Comparison of ENCODE assay signal across 1 cellular context in the genomic region with DNA sequence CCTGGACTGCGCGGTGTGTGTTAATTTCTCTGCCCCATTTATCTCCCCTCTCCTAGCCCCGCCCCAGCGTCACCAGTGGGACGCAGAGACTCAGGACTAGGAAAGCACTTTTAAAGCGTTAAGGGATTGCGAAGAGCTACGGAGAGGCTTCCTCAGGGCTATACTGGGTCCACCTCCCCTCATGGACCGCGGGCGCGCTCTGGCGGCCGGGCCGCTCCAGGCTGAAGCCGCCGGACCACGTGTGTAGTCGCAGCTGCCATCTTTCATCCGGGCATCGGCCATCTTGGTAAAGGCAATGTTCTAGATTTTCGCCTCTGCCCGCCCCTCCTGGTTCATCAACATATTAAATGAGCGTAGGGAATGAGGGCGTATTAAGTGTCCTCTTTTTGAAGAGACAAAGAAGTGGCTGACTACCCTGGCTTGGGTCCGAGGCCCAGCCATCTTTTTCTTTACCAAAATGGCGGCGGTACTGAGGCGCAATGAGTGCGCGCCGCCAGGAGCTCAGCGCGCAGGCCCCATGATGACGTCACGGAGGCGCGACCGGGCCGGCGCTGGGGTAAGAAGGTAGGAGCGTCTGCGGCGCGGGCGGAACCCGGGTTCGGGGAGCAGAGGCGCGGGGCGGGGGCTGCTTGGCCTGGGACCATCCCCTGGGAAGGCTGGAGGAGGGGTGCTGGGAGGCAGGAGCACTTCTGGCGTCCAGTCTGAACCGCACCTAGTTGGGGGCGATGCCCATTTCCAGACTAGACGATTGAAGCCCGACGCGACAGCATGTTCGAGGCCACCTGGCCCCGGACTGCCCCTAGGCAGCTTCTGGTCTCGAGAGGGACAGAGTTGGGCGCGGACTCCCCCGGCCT.
A peak's percentile ranks its signal among the peaks of the same experiment; 100 is the strongest.
TF ChIP-seq lines count a peak whose summit lies in the region.

CCDC124 (plus strand) TSS at position 531 of the 854 bp plus-strand sequence. CDS start 3,406 bp downstream, outside the sequence.

TF ChIP-seq in K562, 482 proteins besides CTCF, POLR2A, EP300 and RAD21 (continued from another document):
- peak; percentile 77 for TF ChIP-seq ZHX1 (conservative IDR thresholded peaks at IDR 0.05; ENCODE audit: low read length)
- no peak for TF ChIP-seq XRCC4 (IDR thresholded peaks at IDR 0.05; ENCODE audit: extremely low read depth, insufficient read depth, insufficient read length)
- TF ChIP-seq BMI1 (IDR thresholded peaks at IDR 0.05; ENCODE audit: low read length) = no peak
- no peak; the same call in 1 of the 2 replicates for TF ChIP-seq TFE3 (CRISPR knock-in tag; IDR thresholded peaks at IDR 0.05)
- no peak for TF ChIP-seq ZNF280A (IDR thresholded peaks at IDR 0.05; ENCODE audit: low read depth, partially characterized antibody)
- peak; percentile 99 for TF ChIP-seq ZNF766 (CRISPR knock-in tag; conservative IDR thresholded peaks at IDR 0.05)
- TF ChIP-seq CREB5 (CRISPR knock-in tag; IDR thresholded peaks at IDR 0.05) = no peak
- TF ChIP-seq ZKSCAN3 (CRISPR knock-in tag; IDR thresholded peaks at IDR 0.05) = no peak
- peak; percentile 88; the same call in 1 of the 2 replicates for TF ChIP-seq RB1 (IDR thresholded peaks at IDR 0.05; ENCODE audit: low read depth)
- peak; percentile 99 for TF ChIP-seq MTA1 (IDR thresholded peaks at IDR 0.05; ENCODE audit: borderline replicate concordance)
- TF ChIP-seq CBFB (CRISPR knock-in tag; IDR thresholded peaks at IDR 0.05) = 0 out of 2 replicates have a peak, but pooled peaks have one; percentile 22
- TF ChIP-seq, protein P1, sequence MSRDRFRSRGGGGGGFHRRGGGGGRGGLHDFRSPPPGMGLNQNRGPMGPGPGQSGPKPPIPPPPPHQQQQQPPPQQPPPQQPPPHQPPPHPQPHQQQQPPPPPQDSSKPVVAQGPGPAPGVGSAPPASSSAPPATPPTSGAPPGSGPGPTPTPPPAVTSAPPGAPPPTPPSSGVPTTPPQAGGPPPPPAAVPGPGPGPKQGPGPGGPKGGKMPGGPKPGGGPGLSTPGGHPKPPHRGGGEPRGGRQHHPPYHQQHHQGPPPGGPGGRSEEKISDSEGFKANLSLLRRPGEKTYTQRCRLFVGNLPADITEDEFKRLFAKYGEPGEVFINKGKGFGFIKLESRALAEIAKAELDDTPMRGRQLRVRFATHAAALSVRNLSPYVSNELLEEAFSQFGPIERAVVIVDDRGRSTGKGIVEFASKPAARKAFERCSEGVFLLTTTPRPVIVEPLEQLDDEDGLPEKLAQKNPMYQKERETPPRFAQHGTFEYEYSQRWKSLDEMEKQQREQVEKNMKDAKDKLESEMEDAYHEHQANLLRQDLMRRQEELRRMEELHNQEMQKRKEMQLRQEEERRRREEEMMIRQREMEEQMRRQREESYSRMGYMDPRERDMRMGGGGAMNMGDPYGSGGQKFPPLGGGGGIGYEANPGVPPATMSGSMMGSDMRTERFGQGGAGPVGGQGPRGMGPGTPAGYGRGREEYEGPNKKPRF (IDR thresholded peaks at IDR 0.05; ENCODE audit: low read depth, low read length) = no peak
- TF ChIP-seq, protein P2, sequence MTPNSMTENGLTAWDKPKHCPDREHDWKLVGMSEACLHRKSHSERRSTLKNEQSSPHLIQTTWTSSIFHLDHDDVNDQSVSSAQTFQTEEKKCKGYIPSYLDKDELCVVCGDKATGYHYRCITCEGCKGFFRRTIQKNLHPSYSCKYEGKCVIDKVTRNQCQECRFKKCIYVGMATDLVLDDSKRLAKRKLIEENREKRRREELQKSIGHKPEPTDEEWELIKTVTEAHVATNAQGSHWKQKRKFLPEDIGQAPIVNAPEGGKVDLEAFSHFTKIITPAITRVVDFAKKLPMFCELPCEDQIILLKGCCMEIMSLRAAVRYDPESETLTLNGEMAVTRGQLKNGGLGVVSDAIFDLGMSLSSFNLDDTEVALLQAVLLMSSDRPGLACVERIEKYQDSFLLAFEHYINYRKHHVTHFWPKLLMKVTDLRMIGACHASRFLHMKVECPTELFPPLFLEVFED (CRISPR knock-in tag; conservative IDR thresholded peaks at IDR 0.05) = 0 out of 2 replicates have a peak, but pooled peaks have one; percentile 62
- 0 out of 4 replicates have a peak, but pooled peaks of 1 of the 2 experiments have one; percentile 34 for TF ChIP-seq UBTF (IDR thresholded peaks at IDR 0.05; ENCODE audit: borderline replicate concordance in 1 of 2, low read depth in 2 of 2, low read length in 2 of 2)
